1 cellular context compared by ENCODE assay signal in genomic region chr1:54376085-54377039, GRCh38.
A peak's percentile ranks its signal among the peaks of the same experiment; 100 is the strongest.
TF ChIP-seq lines count a peak whose summit lies in the region.

No MANE protein-coding gene starts in this region.

TF ChIP-seq in K562, 482 proteins besides CTCF, POLR2A, EP300 and RAD21 (continued from another document and continues in another):
- no peak for TF ChIP-seq RREB1 (CRISPR knock-in tag; IDR thresholded peaks at IDR 0.05)
- TF ChIP-seq RBM39 (optimal IDR thresholded peaks at IDR 0.05; ENCODE audit: low read depth, low read length), result no peak
- TF ChIP-seq PKNOX1 (IDR thresholded peaks at IDR 0.05), result peak; percentile 79
- TF ChIP-seq MTA3 (IDR thresholded peaks at IDR 0.05; ENCODE audit: borderline replicate concordance), result 0 out of 2 replicates have a peak, but pooled peaks have one; percentile 8
- no peak for TF ChIP-seq COPS2 (conservative IDR thresholded peaks at IDR 0.05)
- no peak for TF ChIP-seq GTF2F1 (IDR thresholded peaks at IDR 0.05; ENCODE audit: low read depth, low read length)
- TF ChIP-seq TAF15 (IDR thresholded peaks at IDR 0.05; ENCODE audit: low read depth, low read length), result no peak
- TF ChIP-seq ATF3 (IDR thresholded peaks at IDR 0.05), result peak; percentile 98
- peak; percentile 76; the same call in 1 of the 2 replicates for TF ChIP-seq ATF3 (CRISPR knock-in tag; conservative IDR thresholded peaks at IDR 0.05)
- TF ChIP-seq HDAC2 (IDR thresholded peaks at IDR 0.05), result no peak
- TF ChIP-seq CBX5 (IDR thresholded peaks at IDR 0.05; ENCODE audit: borderline replicate concordance, low read depth), result no peak
- no peak for TF ChIP-seq GTF3C2 (IDR thresholded peaks at IDR 0.05; ENCODE audit: borderline replicate concordance, extremely low read depth, insufficient read length)
- no peak for TF ChIP-seq EP400 (IDR thresholded peaks at IDR 0.05)
- TF ChIP-seq MEIS2 (IDR thresholded peaks at IDR 0.05; ENCODE audit: partially characterized antibody), result peak; percentile 67
- no peak for TF ChIP-seq HES1 (IDR thresholded peaks at IDR 0.05; ENCODE audit: low read depth)
- no peak for TF ChIP-seq ZBTB5 (IDR thresholded peaks at IDR 0.05)
- no peak for TF ChIP-seq MCM5 (IDR thresholded peaks at IDR 0.05; ENCODE audit: low read depth)
- TF ChIP-seq RBM25 (IDR thresholded peaks at IDR 0.05; ENCODE audit: low read depth, low read length, severe bottlenecking), result no peak
- no peak for TF ChIP-seq NR2C1 (IDR thresholded peaks at IDR 0.05)
- TF ChIP-seq NR2C1 (tag; IDR thresholded peaks at IDR 0.05), result no peak
- TF ChIP-seq ZNF318 (IDR thresholded peaks at IDR 0.05; ENCODE audit: borderline replicate concordance in 1 of 2, low read depth in 1 of 2), result no peak
- no peak for TF ChIP-seq NR1H2 (CRISPR knock-in tag; IDR thresholded peaks at IDR 0.05)
- no peak for TF ChIP-seq NR2F6 (CRISPR knock-in tag; IDR thresholded peaks at IDR 0.05)
- TF ChIP-seq SIN3A (IDR thresholded peaks at IDR 0.05; ENCODE audit: borderline replicate concordance in 2 of 2, control insufficient read depth in 1 of 2, low read depth in 2 of 2, low read length in 2 of 2), result no peak; a peak in 1 of 4 replicates
- TF ChIP-seq PHF8 (IDR thresholded peaks at IDR 0.05; ENCODE audit: borderline replicate concordance, low read length), result no peak
- no peak for TF ChIP-seq ZNF174 (CRISPR knock-in tag; IDR thresholded peaks at IDR 0.05)
- no peak for TF ChIP-seq TARDBP (IDR thresholded peaks at IDR 0.05)
- no peak for TF ChIP-seq E2F3 (CRISPR knock-in tag; IDR thresholded peaks at IDR 0.05)
- TF ChIP-seq ZNF644 (tag; IDR thresholded peaks at IDR 0.05; ENCODE audit: low read depth), result no peak; the same call in 1 of the 2 replicates
- no peak for TF ChIP-seq ZNF232 (CRISPR knock-in tag; IDR thresholded peaks at IDR 0.05)
- no peak for TF ChIP-seq PHF21A (IDR thresholded peaks at IDR 0.05; ENCODE audit: borderline replicate concordance, low read depth)
- TF ChIP-seq MTF1 (CRISPR knock-in tag; IDR thresholded peaks at IDR 0.05; ENCODE audit: borderline replicate concordance), result no peak
- no peak for TF ChIP-seq PRPF4 (IDR thresholded peaks at IDR 0.05; ENCODE audit: insufficient read depth, low read depth, low read length, poor library complexity, severe bottlenecking)
- no peak for TF ChIP-seq RBBP5 (IDR thresholded peaks at IDR 0.05; ENCODE audit: borderline replicate concordance, insufficient read depth, low read length, poor library complexity, severe bottlenecking)
- no peak for TF ChIP-seq ZNF444 (CRISPR knock-in tag; IDR thresholded peaks at IDR 0.05)
- TF ChIP-seq BRCA1 (IDR thresholded peaks at IDR 0.05), result no peak
- TF ChIP-seq BRCA1 (CRISPR knock-in tag; IDR thresholded peaks at IDR 0.05), result no peak
